1 cellular context compared by ENCODE assay signal in genomic region chr11:119016216-119017009, GRCh38.
TF ChIP-seq lines count a peak whose summit lies in the region.

No MANE protein-coding gene starts in this region.

TF ChIP-seq in HEK293, 187 proteins besides CTCF, POLR2A, EP300 and RAD21 (continued from another document):
- TF ChIP-seq KLF17 (tag by site-specific recombination; IDR thresholded peaks at IDR 0.05) (no peak), ZNF843 (tag by site-specific recombination; IDR thresholded peaks at IDR 0.05) (no peak), ZNF324 (tag by site-specific recombination; IDR thresholded peaks at IDR 0.05) (no peak), ZNF121 (tag by site-specific recombination; IDR thresholded peaks at IDR 0.05) (no peak), YY2 (tag by site-specific recombination; IDR thresholded peaks at IDR 0.05) (no peak), ZSCAN4 (tag by site-specific recombination; IDR thresholded peaks at IDR 0.05) (no peak), ZNF707 (tag by site-specific recombination; IDR thresholded peaks at IDR 0.05) (no peak), ZBTB21 (tag by site-specific recombination; IDR thresholded peaks at IDR 0.05) (no peak), PRDM10 (tag by site-specific recombination; IDR thresholded peaks at IDR 0.05) (no peak), SETDB1 (IDR thresholded peaks at IDR 0.05; ENCODE audit: insufficient read length, low read length) (no peak), HOXD13 (CRISPR knock-in tag; IDR thresholded peaks at IDR 0.05; ENCODE audit: borderline replicate concordance) (no peak), ZNF660 (tag by site-specific recombination; IDR thresholded peaks at IDR 0.05) (no peak), ZFP3 (tag by site-specific recombination; IDR thresholded peaks at IDR 0.05; ENCODE audit: low read depth) (no peak)
TF ChIP-seq in HEK293: peak in this region for 0.
